Comparison of ENCODE assay signal across 8 cellular contexts in the genomic region with DNA sequence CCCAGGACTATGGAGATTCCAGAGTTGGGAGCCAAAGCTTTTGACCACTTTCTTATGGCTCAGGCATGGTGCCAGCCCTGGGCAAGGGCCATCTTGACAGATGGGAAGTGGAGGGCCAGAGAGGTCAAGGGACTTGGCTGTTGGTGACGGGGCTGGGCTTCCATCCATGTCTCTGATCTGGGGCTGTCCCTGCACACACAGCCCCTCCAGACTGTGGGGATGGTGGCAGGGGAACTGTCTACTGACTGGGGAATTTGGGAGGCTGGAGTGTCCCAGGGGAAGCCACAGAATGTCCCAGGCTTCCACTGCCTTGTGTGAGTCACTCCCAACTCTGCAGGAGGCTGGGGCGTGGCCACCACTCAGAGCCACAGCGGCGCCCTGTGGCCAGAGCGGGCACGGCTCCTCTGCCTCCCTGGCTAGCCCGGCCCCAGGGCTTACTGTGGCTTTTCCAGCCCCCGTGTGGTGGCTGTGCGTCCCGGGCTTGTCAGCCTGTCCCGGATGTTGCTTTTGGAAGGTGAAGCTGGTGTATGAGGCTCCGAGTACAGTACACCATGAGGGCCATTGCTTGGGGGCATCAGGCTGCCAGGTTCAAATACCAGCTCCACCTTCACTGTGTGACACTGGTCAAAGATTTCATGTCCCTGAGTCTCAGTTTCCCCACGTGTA. TPM values are rescaled to one million over a fixed set of nuclear protein-coding genes. Genes with fewer than 3 reads are reported as not detected.
DNase-seq lines count a peak whose midpoint lies in the region; ATAC-seq and TF ChIP-seq lines count a peak whose summit lies in the region.

No MANE protein-coding gene starts in this region.

- H3K9me3 Mint-ChIP-seq in CD14-positive monocyte = no peaks in the 10 kb centered on the region
- no peaks in the 10 kb centered on the region for H3K9me3 Mint-ChIP-seq in osteocyte (ENCODE audit: unreplicated experiment)

- POLR2A ChIA-PET in IMR-90 (lab: Charles Lee; ENCODE audit: unreplicated experiment) = no interaction called here

- H2AK9ac ChIP-seq in IMR-90 (replicated peaks; ENCODE audit: low read depth, low read length, poor library complexity) = peak overlapping the region; percentile 89

- H3K27ac ChIP-seq in IMR-90 (ENCODE audit: insufficient read depth, low read length) = peak overlapping the region; percentile 48
- H3K27ac ChIP-seq in suprapubic skin = peak overlapping the region; percentile 80

- peak overlapping the region; percentile 10; the same call in 1 of the 2 replicates for H4K5ac ChIP-seq in IMR-90 (ENCODE audit: low read depth, low read length)

- dilution Hi-C loops in IMR-90 (cut with HindIII; ENCODE audit: low sequenced_read_pairs, unreplicated experiment) = no loop called here

- peak overlapping the region; percentile 43; the same call in 1 of the 3 replicates for H2BK15ac ChIP-seq in IMR-90 (ENCODE audit: low read depth, low read length)

- H3K4me3 Mint-ChIP-seq in CD14-positive monocyte = no peak overlapping the region
- H3K4me3 Mint-ChIP-seq in osteocyte (ENCODE audit: unreplicated experiment) = no peak overlapping the region

- BruUV-seq in IMR-90 (replicated peaks; lab: Mats Ljungman, UMichigan) = no TSS peak

- TF ChIP-seq POLR2A in IMR-90 (IDR thresholded peaks at IDR 0.05; ENCODE audit: low read depth, low read length) (no peak), suprapubic skin (IDR thresholded peaks at IDR 0.05) (no peak)

- H3K36me3 Mint-ChIP-seq in CD14-positive monocyte (peaks cover 33 to 51% of the 10 kb centered on the region in 2 donors), osteocyte (ENCODE audit: unreplicated experiment) (peaks cover 20% of the 10 kb centered on the region)

- H4K8ac ChIP-seq in IMR-90 (ENCODE audit: low read depth in 2 of 2, low read length in 2 of 2) = peak overlapping the region in 1 of 2 experiments; percentile 81; a peak in 2 of 4 replicates

- peak overlapping the region; percentile 95 for H2AK5ac ChIP-seq in IMR-90 (ENCODE audit: low read depth, low read length)

- H2BK120ac ChIP-seq in IMR-90 (ENCODE audit: low read depth, low read length) = peak overlapping the region; percentile 55

- H3K9me1 ChIP-seq in IMR-90 (ENCODE audit: insufficient read depth, low read length) = peaks cover 8% of the 10 kb centered on the region

- H3K4me3 ChIP-seq in IMR-90 (ENCODE audit: insufficient read depth, low read depth, low read length) = no peak overlapping the region
- H3K4me3 ChIP-seq in suprapubic skin = no peak overlapping the region

- H3K27me3 ChIP-seq in IMR-90 (ENCODE audit: control insufficient read depth, insufficient read depth, low read length) (no peaks in the 10 kb centered on the region), suprapubic skin (no peaks in the 10 kb centered on the region)

- 0 out of 2 replicates have a peak overlapping the region, but pooled peaks have one; percentile 65 for H2BK20ac ChIP-seq in IMR-90 (ENCODE audit: low read depth, low read length)

- H3K4ac ChIP-seq in IMR-90 (ENCODE audit: low read depth, low read length) = peak overlapping the region; percentile 66

- H3K27ac Mint-ChIP-seq in CD14-positive monocyte (peak overlapping the region in 4 of 7 donors; percentile 40 to 69 (median 54)), osteocyte (ENCODE audit: unreplicated experiment) (peak overlapping the region; percentile 82)

- H3K27me3 Mint-ChIP-seq in CD14-positive monocyte (ENCODE audit: low read depth in 3 of 3) (peaks cover 0 to 3% (median 0%) of the 10 kb centered on the region in 3 donors), osteocyte (ENCODE audit: unreplicated experiment) (no peaks in the 10 kb centered on the region)

- H3K36me3 ChIP-seq in IMR-90 (ENCODE audit: control insufficient read depth, insufficient read depth, low read length) (peaks cover 38% of the 10 kb centered on the region), suprapubic skin (peaks cover 58% of the 10 kb centered on the region)

- ATAC-seq in GM19324 (IDR thresholded peaks at IDR 0.05; ENCODE audit: low FRiP score, unreplicated experiment) (peak; percentile 62), IMR-90 (ENCODE audit: low read depth) (peak; percentile 99)

- H2BK5ac ChIP-seq in IMR-90 (ENCODE audit: low read depth, low read length, poor library complexity, severe bottlenecking) = peak overlapping the region; percentile 56

- H3K4me1 Mint-ChIP-seq in CD14-positive monocyte (peaks cover 10% of the 10 kb centered on the region), osteocyte (ENCODE audit: unreplicated experiment) (peaks cover 37% of the 10 kb centered on the region)

- H3K79me1 ChIP-seq in IMR-90 (ENCODE audit: low read depth in 1 of 2, low read length in 2 of 2) = peaks cover 3 to 40% of the 10 kb centered on the region in 2 experiments; a peak in 3 of 4 replicates

- H4K20me1 ChIP-seq in IMR-90 (ENCODE audit: insufficient read depth, low read length) = peaks cover 31% of the 10 kb centered on the region

- no peak overlapping the region for H3K18ac ChIP-seq in IMR-90 (ENCODE audit: low read depth, low read length)

- TF ChIP-seq EP300 in suprapubic skin (IDR thresholded peaks at IDR 0.05) = no peak

- H3K9me3 ChIP-seq in IMR-90 (ENCODE audit: control insufficient read depth, insufficient read depth, low read length) (no peaks in the 10 kb centered on the region), suprapubic skin (no peaks in the 10 kb centered on the region)

- in situ Hi-C loops in IMR-90 (cut with MboI; ENCODE audit: low sequenced_read_pairs) = no loop called here
- in situ Hi-C loops in SK-MEL-5 (cut with HindIII; ENCODE audit: low pct_unique_long_range_greater_than_20kb, low sequenced_read_pairs) = no loop called here

- TF ChIP-seq CTCF in CD14-positive monocyte (IDR thresholded peaks at IDR 0.05) (peak; percentile 94), IMR-90 (conservative IDR thresholded peaks at IDR 0.05; ENCODE audit: low read depth, low read length) (peak; percentile 99), osteocyte (IDR thresholded peaks at IDR 0.05) (peak; percentile 97), suprapubic skin (IDR thresholded peaks at IDR 0.05) (peak; percentile 97 to 99)

- peak; percentile 69 for TF ChIP-seq RAD21 in IMR-90 (IDR thresholded peaks at IDR 0.05; ENCODE audit: low read length)

- H3K4me1 ChIP-seq in IMR-90 (ENCODE audit: control insufficient read depth, insufficient read depth, low read length) = peaks cover 16% of the 10 kb centered on the region
- H3K4me1 ChIP-seq in suprapubic skin = peaks cover 43% of the 10 kb centered on the region

- peak overlapping the region; percentile 31; the same call in 1 of the 2 replicates for H3K9ac ChIP-seq in IMR-90 (ENCODE audit: low read depth, low read length)

- H3K56ac ChIP-seq in IMR-90 (ENCODE audit: extremely low read depth, insufficient read depth, low read length) = no peak overlapping the region

- CTCF ChIA-PET in IMR-90 (lab: Yijun Ruan, JAX) = interaction anchor here (0.5 to 0.9 kb wide), 4 partner anchors 32 to 48 kb away, joined by 3 to 7 read pairs (median 4); no protein-coding TSS in a partner anchor

- H3K14ac ChIP-seq in IMR-90 (replicated peaks; ENCODE audit: low read depth, low read length) = peak overlapping the region; percentile 80

- peak overlapping the region; percentile 72 for H2AFZ ChIP-seq in IMR-90 (replicated peaks; ENCODE audit: low read length, poor library complexity)

- intact Hi-C loops in CD14-positive monocyte (cut with micrococcal nuclease) = loop anchor here in 1 of 2 donors (5.0 kb wide), 1 partner anchor 42 kb away; no protein-coding TSS in a partner anchor
- intact Hi-C loops in IMR-90 (cut with micrococcal nuclease) = loop anchor here (1.0 to 5.0 kb wide), 3 partner anchors 29 to 117 kb away; no protein-coding TSS in a partner anchor

- peak; percentile 85 for DNase-seq in CD14-positive monocyte (ENCODE audit: low spot score)
- peak; percentile 86 for DNase-seq in IMR-90
- peak; percentile 93 for DNase-seq in SK-MEL-5 (ENCODE audit: low read depth, low spot score)
- DNase-seq in activated naive CD4-positive, alpha-beta T cell treated with Interleukin-2 at 50 U/mL for 16 hours = peak; percentile 85
- peak; percentile 50 for DNase-seq in glomerular endothelial cell (ENCODE audit: extremely low read depth, low read depth, low spot score)
- DNase-seq in osteocyte (ENCODE audit: extremely low spot score, unreplicated experiment) = peak; percentile 98
- peak; percentile 93 for DNase-seq in suprapubic skin (ENCODE audit: low spot score in 2 of 2)

- 4% methylated on average over 5 of the region's 13 CpGs; no CpG with 5 or more reads in 1 of the 2 experiments for WGBS in IMR-90 (ENCODE audit: extremely low coverage in 2 of 2, insufficient read length in 1 of 2), 2 experiments
- WGBS in suprapubic skin = 5% methylated on average over 9 of the region's 13 CpGs

- H3K4me2 ChIP-seq in IMR-90 (ENCODE audit: low read depth, low read length) = 0 out of 2 replicates have a peak overlapping the region, but pooled peaks have one; percentile 37

- H3K23ac ChIP-seq in IMR-90 (ENCODE audit: low read depth, low read length) = 0 out of 2 replicates have a peak overlapping the region, but pooled peaks have one; percentile 33

- H4K91ac ChIP-seq in IMR-90 (ENCODE audit: insufficient read depth, low read depth, low read length) = peak overlapping the region; percentile 75

RNA-seq across cellular contexts. Expression of a gene that starts 19.6 kb away (rescaled TPM):
- polyA plus RNA-seq in CD14-positive monocyte (not detected), IMR-90 (2012; rRNA removed) (0.39 and 0.50 TPM in 2 replicates)
- total RNA-seq in IMR-90 (2012; rRNA removed) (0.28 and 0.54 TPM in 2 replicates), glomerular endothelial cell (0.41 TPM in 1 of 2 replicates, not detected in the other), osteocyte (not detected in 2 replicates), suprapubic skin (not detected)
- polyA plus RNA-seq in IMR-90 (2012; cell fraction: cytosol; rRNA removed) = 0.31 and 0.54 TPM in 2 replicates
- polyA plus RNA-seq in IMR-90 (2012; cell fraction: nucleus; rRNA removed; ENCODE audit: low replicate concordance) = 1.0 TPM in 2 replicates
- 0.55 and 0.80 TPM in 2 replicates for total RNA-seq in SK-MEL-5 (2014; rRNA removed; shearing (Covaris generic))
- polyA plus RNA-seq in SK-MEL-5 (2015; cell fraction: cytosol; rRNA removed) = 0.68 and 1.1 TPM in 2 replicates
- 0.33 and 4.2 TPM in 2 replicates for polyA plus RNA-seq in SK-MEL-5 (2015; cell fraction: nucleus; rRNA removed)

RNA-seq across cellular contexts. Expression of a gene that starts 19.7 kb away (rescaled TPM):
- polyA plus RNA-seq in CD14-positive monocyte = 100 to 1,000 TPM; 143 to 182 TPM
- total RNA-seq in IMR-90 (2012; rRNA removed) = 26.0 and 68.6 TPM in 2 replicates
- polyA plus RNA-seq in IMR-90 (2012; rRNA removed) = 147 and 180 TPM in 2 replicates
- polyA plus RNA-seq in IMR-90 (2012; cell fraction: cytosol; rRNA removed) = 113 and 116 TPM in 2 replicates
- 36.6 and 58.9 TPM in 2 replicates for polyA plus RNA-seq in IMR-90 (2012; cell fraction: nucleus; rRNA removed; ENCODE audit: low replicate concordance)
- total RNA-seq in SK-MEL-5 (2014; rRNA removed; shearing (Covaris generic)) = 260 and 264 TPM in 2 replicates
- polyA plus RNA-seq in SK-MEL-5 (2015; cell fraction: cytosol; rRNA removed) = 229 and 382 TPM in 2 replicates
- polyA plus RNA-seq in SK-MEL-5 (2015; cell fraction: nucleus; rRNA removed) = 43.2 and 78.3 TPM in 2 replicates
- 93.6 and 115 TPM in 2 replicates for total RNA-seq in glomerular endothelial cell
- total RNA-seq in osteocyte = 77.9 and 81.1 TPM in 2 replicates
- total RNA-seq in suprapubic skin = 10 to 100 TPM; 60.1 to 66.8 (median 64.1) TPM

RNA-seq across cellular contexts. Expression of a gene that starts 27.7 kb away (rescaled TPM):
- polyA plus RNA-seq in CD14-positive monocyte (1 to 10 TPM in 1 of 2 donors, under 1 TPM in 1; 0.51 to 1.3 TPM), IMR-90 (2012; rRNA removed) (22.3 and 25.3 TPM in 2 replicates)
- total RNA-seq in IMR-90 (2012; rRNA removed) (12.2 and 12.4 TPM in 2 replicates), glomerular endothelial cell (122 and 133 TPM in 2 replicates), osteocyte (51.2 and 56.6 TPM in 2 replicates), suprapubic skin (100 to 1,000 TPM; 125 to 157 (median 131) TPM)
- 13.7 and 21.3 TPM in 2 replicates for polyA plus RNA-seq in IMR-90 (2012; cell fraction: cytosol; rRNA removed)
- polyA plus RNA-seq in IMR-90 (2012; cell fraction: nucleus; rRNA removed; ENCODE audit: low replicate concordance) = 20.4 and 54.3 TPM in 2 replicates
- total RNA-seq in SK-MEL-5 (2014; rRNA removed; shearing (Covaris generic)) = 27.6 and 29.7 TPM in 2 replicates
- polyA plus RNA-seq in SK-MEL-5 (2015; cell fraction: cytosol; rRNA removed) = 51.9 and 65.6 TPM in 2 replicates
- polyA plus RNA-seq in SK-MEL-5 (2015; cell fraction: nucleus; rRNA removed) = 21.2 and 37.9 TPM in 2 replicates

RNA-seq across cellular contexts. Expression of a gene that starts 50.5 kb away (rescaled TPM):
- not detected for polyA plus RNA-seq in CD14-positive monocyte
- not detected in 2 replicates for total RNA-seq in IMR-90 (2012; rRNA removed)
- not detected in 2 replicates for polyA plus RNA-seq in IMR-90 (2012; rRNA removed)
- polyA plus RNA-seq in IMR-90 (2012; cell fraction: cytosol; rRNA removed) = not detected in 2 replicates
- not detected in 2 replicates for polyA plus RNA-seq in IMR-90 (2012; cell fraction: nucleus; rRNA removed; ENCODE audit: low replicate concordance)
- total RNA-seq in SK-MEL-5 (2014; rRNA removed; shearing (Covaris generic)) = 188 and 199 TPM in 2 replicates
- polyA plus RNA-seq in SK-MEL-5 (2015; cell fraction: cytosol; rRNA removed) = 609 and 745 TPM in 2 replicates
- polyA plus RNA-seq in SK-MEL-5 (2015; cell fraction: nucleus; rRNA removed) = 250 and 317 TPM in 2 replicates
- total RNA-seq in glomerular endothelial cell = not detected in 2 replicates
- not detected in 2 replicates for total RNA-seq in osteocyte
- total RNA-seq in suprapubic skin = 10 to 100 TPM; 15.2 to 30.8 (median 20.5) TPM
